In the genomic region with DNA sequence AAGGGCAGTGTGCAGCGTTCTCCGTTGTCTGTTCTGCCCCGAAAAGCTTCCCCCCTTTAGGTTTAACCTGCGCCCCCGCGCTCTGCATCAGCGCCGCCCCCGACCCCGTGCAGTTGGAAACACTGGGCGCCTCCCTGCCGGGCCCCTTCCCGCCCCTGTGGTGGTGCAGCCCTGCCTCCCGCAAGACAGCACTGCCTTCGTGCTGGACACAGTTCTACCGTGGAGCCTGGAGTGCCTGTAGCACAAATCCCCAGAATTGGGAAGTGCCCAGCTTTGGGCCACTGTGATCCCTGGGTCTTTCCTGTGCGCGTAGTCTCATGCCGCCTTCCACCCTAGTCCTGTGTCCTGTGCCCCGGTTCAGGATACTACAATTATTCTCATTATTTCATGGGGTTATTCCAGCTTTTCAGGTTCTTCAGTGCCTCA, we compare ENCODE assay signal across 8 cellular contexts. TPM values are rescaled to one million over a fixed set of nuclear protein-coding genes. Genes with fewer than 3 reads are reported as not detected.
DNase-seq lines count a peak whose midpoint lies in the region; ATAC-seq and TF ChIP-seq lines count a peak whose summit lies in the region.
"Not testable (repeated sequence)": the region's sequence is repeated elsewhere in the genome, so short reads cannot be mapped to it uniquely, and the experiment has no call there.

No MANE protein-coding gene starts in this region.

- peak; percentile 57 for DNase-seq in H7
- peak; percentile 14 to 27 for DNase-seq in activated CD4-positive, alpha-beta T cell treated with anti-CD3 and anti-CD28 coated beads for 24 hours (ENCODE audit: low read depth in 2 of 2)
- DNase-seq in activated T-helper 1 cell treated with anti-CD3 and anti-CD28 coated beads, Interleukin-12 subunit alpha, Interleukin-12 subunit beta, Interleukin-2, Interleukin-4 antibody, amounts not matched to agents 30 ng/mL and 10 ng/mL and 1 ng/mL, durations not matched to agents 14 hours and 24 hours and 36 hours (ENCODE audit: low spot score); upper lobe of right lung: not testable (repeated sequence)
- peak; percentile 31 for DNase-seq in colonic mucosa
- DNase-seq in neural progenitor cell (ENCODE audit: low spot score): peak; percentile 29
- peak; percentile 46 to 75 for DNase-seq in stimulated activated CD4-positive, alpha-beta T cell treated with anti-CD3 and anti-CD28 coated beads, Interleukin-4, amount 100 ng/mL, for 4 hours

- H2AFZ ChIP-seq in neural progenitor cell (replicated peaks): not testable (repeated sequence)

- peak overlapping the region; percentile 83 for H3K4me3 Mint-ChIP-seq in activated T-helper 1 cell treated with anti-CD3 and anti-CD28 coated beads, Interleukin-12 subunit alpha, Interleukin-12 subunit beta, Interleukin-2, Interleukin-4 antibody, amounts not matched to agents 30 ng/mL and 10 ng/mL and 1 ng/mL, durations not matched to agents 14 hours and 24 hours and 36 hours
- H3K4me3 Mint-ChIP-seq in neural progenitor cell: peak overlapping the region; percentile 83

- not testable (repeated sequence) for H3K27ac ChIP-seq in colonic mucosa; iPS-20b (ENCODE audit: low read length); neural progenitor cell; upper lobe of right lung

- peak overlapping the region; percentile 62 for H3K4me2 ChIP-seq in neural progenitor cell

- not testable (repeated sequence) for H3K9me3 Mint-ChIP-seq in activated T-helper 1 cell treated with anti-CD3 and anti-CD28 coated beads, Interleukin-12 subunit alpha, Interleukin-12 subunit beta, Interleukin-2, Interleukin-4 antibody, amounts not matched to agents 30 ng/mL and 10 ng/mL and 1 ng/mL, durations not matched to agents 14 hours and 24 hours and 36 hours; neural progenitor cell

- intact Hi-C loops in activated T-helper 1 cell treated with anti-CD3 and anti-CD28 coated beads, Interleukin-12 subunit alpha, Interleukin-12 subunit beta, Interleukin-2, Interleukin-4 antibody, amounts not matched to agents 30 ng/mL and 10 ng/mL and 1 ng/mL, durations not matched to agents 14 hours and 24 hours and 36 hours (cut with micrococcal nuclease): loop anchor here (5.0 kb wide), 1 partner anchor 48 kb away; a partner anchor contains a TSS
- intact Hi-C loops in colonic mucosa (cut with DNase I); upper lobe of right lung (cut with DNase I): not testable (repeated sequence)

- peak; percentile 12 for ATAC-seq in upper lobe of right lung

- TF ChIP-seq CTCF in colonic mucosa (IDR thresholded peaks at IDR 0.05); neural progenitor cell (IDR thresholded peaks at IDR 0.05); upper lobe of right lung (IDR thresholded peaks at IDR 0.05): not testable (repeated sequence)

- not testable (repeated sequence) for H4K20me1 ChIP-seq in neural progenitor cell (ENCODE audit: low read depth)

- not testable (repeated sequence) for H3K27me3 Mint-ChIP-seq in activated T-helper 1 cell treated with anti-CD3 and anti-CD28 coated beads, Interleukin-12 subunit alpha, Interleukin-12 subunit beta, Interleukin-2, Interleukin-4 antibody, amounts not matched to agents 30 ng/mL and 10 ng/mL and 1 ng/mL, durations not matched to agents 14 hours and 24 hours and 36 hours (ENCODE audit: insufficient read depth); neural progenitor cell (ENCODE audit: insufficient read depth, low read depth)

- not testable (repeated sequence) for H3K9ac ChIP-seq in colonic mucosa (ENCODE audit: low read depth in 2 of 2, low read length in 2 of 2); iPS-20b (ENCODE audit: low read depth, low read length); neural progenitor cell

- not testable (repeated sequence) for H3K79me2 ChIP-seq in neural progenitor cell (ENCODE audit: low read depth)

- H3K4me1 Mint-ChIP-seq in activated T-helper 1 cell treated with anti-CD3 and anti-CD28 coated beads, Interleukin-12 subunit alpha, Interleukin-12 subunit beta, Interleukin-2, Interleukin-4 antibody, amounts not matched to agents 30 ng/mL and 10 ng/mL and 1 ng/mL, durations not matched to agents 14 hours and 24 hours and 36 hours (ENCODE audit: low read depth): peaks cover 43% of the 10 kb centered on the region
- H3K4me1 Mint-ChIP-seq in neural progenitor cell: not testable (repeated sequence)

- H3F3A ChIP-seq in neural progenitor cell (ENCODE audit: low read depth): peaks cover 12% of the 10 kb centered on the region

- H3K9me3 ChIP-seq in colonic mucosa; iPS-20b (ENCODE audit: insufficient read depth, low read depth, low read length); neural progenitor cell (ENCODE audit: low read depth); upper lobe of right lung: not testable (repeated sequence)

- H3K4me3 ChIP-seq in H7 (ENCODE audit: insufficient read depth, low read depth, low read length): peak overlapping the region; percentile 19
- H3K4me3 ChIP-seq in colonic mucosa: peak overlapping the region; percentile 40
- H3K4me3 ChIP-seq in iPS-20b (ENCODE audit: low read length): peak overlapping the region; percentile 43; the same call in 1 of the 2 replicates
- H3K4me3 ChIP-seq in neural progenitor cell: peak overlapping the region; percentile 40
- peak overlapping the region; percentile 51 for H3K4me3 ChIP-seq in upper lobe of right lung

- H3K27ac Mint-ChIP-seq in activated T-helper 1 cell treated with anti-CD3 and anti-CD28 coated beads, Interleukin-12 subunit alpha, Interleukin-12 subunit beta, Interleukin-2, Interleukin-4 antibody, amounts not matched to agents 30 ng/mL and 10 ng/mL and 1 ng/mL, durations not matched to agents 14 hours and 24 hours and 36 hours: peak overlapping the region; percentile 96
- not testable (repeated sequence) for H3K27ac Mint-ChIP-seq in neural progenitor cell

- not testable (repeated sequence) for H3K27me3 ChIP-seq in H7 (ENCODE audit: control insufficient read depth, insufficient read depth, low read length); colonic mucosa; iPS-20b (ENCODE audit: insufficient read depth, low read length); neural progenitor cell; upper lobe of right lung

- peaks cover 20% of the 10 kb centered on the region for H3K36me3 Mint-ChIP-seq in activated T-helper 1 cell treated with anti-CD3 and anti-CD28 coated beads, Interleukin-12 subunit alpha, Interleukin-12 subunit beta, Interleukin-2, Interleukin-4 antibody, amounts not matched to agents 30 ng/mL and 10 ng/mL and 1 ng/mL, durations not matched to agents 14 hours and 24 hours and 36 hours (ENCODE audit: low read depth)
- not testable (repeated sequence) for H3K36me3 Mint-ChIP-seq in neural progenitor cell

- H3K36me3 ChIP-seq in H7 (replicated peaks; ENCODE audit: control insufficient read depth, insufficient read depth, low read length); colonic mucosa; iPS-20b (ENCODE audit: insufficient read depth, low read depth, low read length); neural progenitor cell; upper lobe of right lung: not testable (repeated sequence)

- not testable (repeated sequence) for H3K4me1 ChIP-seq in colonic mucosa; iPS-20b (ENCODE audit: insufficient read depth, low read length); neural progenitor cell; upper lobe of right lung

RNA-seq across cellular contexts. Expression of a gene that starts 47.1 kb away (rescaled TPM):
- 30.3 and 30.5 TPM in 2 replicates for total RNA-seq in H7 (2014; rRNA removed; shearing (Covaris generic))
- total RNA-seq in activated T-helper 1 cell treated with anti-CD3 and anti-CD28 coated beads, Interleukin-12 subunit alpha, Interleukin-12 subunit beta, Interleukin-2, Interleukin-4 antibody, amounts not matched to agents 30 ng/mL and 10 ng/mL and 1 ng/mL, durations not matched to agents 14 hours and 24 hours and 36 hours: 126 and 127 TPM in 2 replicates
- total RNA-seq in colonic mucosa: 10 to 100 TPM; 23.8 to 28.5 TPM
- 5.4 and 19.0 TPM in 2 replicates for total RNA-seq in neural progenitor cell (ENCODE audit: low replicate concordance)
- total RNA-seq in upper lobe of right lung: 58.8 TPM
